In genomic region chr3:133016838-133017309, GRCh38 we compare ENCODE assay signal across 26 cellular contexts. TPM values are rescaled to one million over a fixed set of nuclear protein-coding genes. Genes with fewer than 3 reads are reported as not detected.
"Had no signal": no experiment of that assay in that cellular context is flagged by ENCODE, and none has a peak within 500 bp of the region (broad histone marks: within the 10 kb centered on the region; RNA-seq: fewer than 3 reads in every experiment).

No MANE protein-coding gene starts in this region.

- H3K27me3 ChIP-seq: Peyer's patch, SJSA1 had no signal

- H3K9me3 ChIP-seq: Peyer's patch, SJSA1 had no signal

- H3K36me3 ChIP-seq: Peyer's patch, SJSA1 had no signal

- H3K4me3 ChIP-seq: Peyer's patch, SJSA1 had no signal

- H3K4me1 ChIP-seq: Peyer's patch, SJSA1 had no signal

- H3K27ac ChIP-seq: Peyer's patch, RWPE1, SJSA1 had no signal

- DNase-seq: activated B cell treated with CpG ODN at 0.5 μM for 24 hours; activated CD4-positive, alpha-beta memory T cell treated with anti-CD3 and anti-CD28 coated beads for 36 hours; activated CD4-positive, alpha-beta T cell treated with anti-CD3 and anti-CD28 coated beads, Interleukin-2, amount 10 ng/mL, durations not matched to agents 7 days and 5 days; activated CD8-positive, alpha-beta memory T cell treated with anti-CD3 and anti-CD28 coated beads for 24 hours; activated gamma-delta T cell; activated naive CD4-positive, alpha-beta T cell treated with anti-CD3 and anti-CD28 coated beads for 36 hours; activated T-cell treated with anti-CD3 and anti-CD28 coated beads, Interleukin-2, amount 50 U/mL, for 4 hours; amygdala; cortex of kidney; Karpas-422; NCI-H1048; NCI-H146; NCI-H187 treated with DMSO at 0.1 percent for 48 hours; NCI-H2081 treated with DMSO at 0.1 percent for 48 hours; NCI-H2171; NCI-H226; NCI-H526; NCI-H774; NK-92 treated with Interleukin-12 subunit alpha and Interleukin-12 subunit beta, amount 100 ng/mL, for 24 hours; Peyer's patch; SHP77; T-cell had no signal

RNA-seq across cellular contexts. Expression of gene TMEM108, which starts 21.3 kb away (rescaled TPM):
- total RNA-seq: activated B cell treated with CpG ODN at 0.5 μM for 24 hours; activated CD4-positive, alpha-beta memory T cell treated with anti-CD3 and anti-CD28 coated beads for 36 hours; activated CD4-positive, alpha-beta T cell treated with anti-CD3 and anti-CD28 coated beads, Interleukin-2, amount 10 ng/mL, durations not matched to agents 7 days and 5 days; activated naive CD4-positive, alpha-beta T cell treated with anti-CD3 and anti-CD28 coated beads for 36 hours; activated T-cell treated with anti-CD3 and anti-CD28 coated beads, Interleukin-2, amount 50 U/mL, for 4 hours; NCI-H460; SJSA1; T-helper 2 cell treated with Interferon-gamma antibody and Interleukin-4, amounts not matched to agents 100 ng/mL and 5 ng/mL, for 36 hours had no signal
